19 cellular contexts compared by ENCODE assay signal in the genomic region with DNA sequence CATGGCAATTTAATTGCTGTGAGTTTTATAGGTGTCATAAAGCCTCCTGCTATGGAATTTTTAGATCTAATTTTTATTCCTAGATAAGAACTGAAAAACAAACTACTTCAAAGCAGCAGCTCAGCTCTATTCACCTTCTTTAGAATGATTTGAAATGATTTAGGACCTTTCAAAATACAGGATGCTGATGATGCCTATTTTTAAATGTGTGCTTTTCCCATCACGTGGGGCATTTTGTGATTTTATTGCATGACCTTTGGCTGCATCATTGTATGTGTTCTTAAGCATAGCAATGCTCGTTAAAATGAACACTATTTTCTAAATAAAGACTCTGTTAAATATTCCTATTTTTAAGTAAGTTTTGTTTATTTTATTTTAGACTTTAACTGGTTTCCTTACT.
DNase-seq lines count a peak whose midpoint lies in the region; ATAC-seq, FAIRE-seq and TF ChIP-seq lines count a peak whose summit lies in the region.
"Had no signal": no experiment of that assay in that cellular context is flagged by ENCODE, and none has a peak within 500 bp of the region (broad histone marks: within the 10 kb centered on the region; RNA-seq: fewer than 3 reads in every experiment).

No MANE protein-coding gene starts in this region.

- H3K4me3 ChIP-seq in HCT116 (replicated peaks in 1 of 2; ENCODE audit: low read depth in 1 of 2, low read length in 2 of 2) (no peak overlapping the region), small intestine (ENCODE audit: low read depth in 1 of 2, low read length in 2 of 2) (no peak overlapping the region)
- H3K4me3 ChIP-seq: GM23248 had no signal

- no peaks in the 10 kb centered on the region for H3K27me3 ChIP-seq in HCT116 (ENCODE audit: insufficient read depth, low read length)
- H3K27me3 ChIP-seq in small intestine (ENCODE audit: control insufficient read depth in 2 of 2, insufficient read depth in 2 of 2, low read length in 2 of 2) = no peaks in the 10 kb centered on the region

- no peaks in the 10 kb centered on the region for H3K9me2 ChIP-seq in HCT116 (ENCODE audit: insufficient read depth)

- H3K36me3 ChIP-seq in HCT116 (ENCODE audit: control insufficient read depth in 1 of 2, insufficient read depth in 2 of 2, low read length in 2 of 2) (no peaks in the 10 kb centered on the region), small intestine (ENCODE audit: control insufficient read depth in 2 of 2, insufficient read depth in 2 of 2, low read length in 2 of 2) (no peaks in the 10 kb centered on the region)

- no peak for TF ChIP-seq POLR2A in HCT116 (IDR thresholded peaks at IDR 0.05; ENCODE audit: borderline replicate concordance, extremely low read depth, insufficient read depth, insufficient read length)

- DNase-seq in HCT116 (ENCODE audit: low read depth, low spot score) (no peak), glomerular endothelial cell (ENCODE audit: extremely low read depth, low read depth, low spot score) (peak; percentile 22), small intestine (peak; percentile 16), hypothalamus (lab: John Stamatoyannopoulos, UW) (no peak), left lobe of liver (ENCODE audit: low spot score) (no peak)
- DNase-seq: C1 segment of cervical spinal cord; Caco-2; CD4-positive, alpha-beta memory T cell; DMS153; DND-41; GM23248; H7; HCEC 1CT had no signal

- no peaks in the 10 kb centered on the region for H3K79me2 ChIP-seq in HCT116 (ENCODE audit: insufficient read depth, low read length)

- H3K9me3 ChIP-seq in HCT116 (ENCODE audit: control insufficient read depth in 1 of 2, insufficient read depth in 1 of 2, low read depth in 1 of 2, low read length in 2 of 2) (no peaks in the 10 kb centered on the region), small intestine (ENCODE audit: control insufficient read depth, low read depth) (no peaks in the 10 kb centered on the region)
- H3K9me3 ChIP-seq: Caco-2 had no signal

- H4K20me1 ChIP-seq in HCT116 (ENCODE audit: insufficient read depth) = no peaks in the 10 kb centered on the region

- TF ChIP-seq CTCF in HCT116 (IDR thresholded peaks at IDR 0.05 in 2 of 3, conservative IDR thresholded peaks at IDR 0.05 in 1 of 3; ENCODE audit: borderline replicate concordance in 1 of 3, insufficient read depth in 1 of 3, low read depth in 2 of 3, low read length in 2 of 3) = no peak
- no peak for TF ChIP-seq CTCF in VCaP (conservative IDR thresholded peaks at IDR 0.05)

- H3K9ac ChIP-seq in HCT116 (ENCODE audit: low read length) = no peak overlapping the region
- H3K9ac ChIP-seq: GM23248 had no signal

- H3K4me2 ChIP-seq in HCT116 (ENCODE audit: low read length) = no peak overlapping the region

- 4 to 8% (median 8%) methylated on average over 2 of the region's 2 CpGs for WGBS in small intestine, 3 donors

- H3K27ac ChIP-seq in HCT116 (ENCODE audit: low read depth, low read length) = no peak overlapping the region
- H3K27ac ChIP-seq in VCaP = peak overlapping the region; percentile 21
- H3K27ac ChIP-seq in small intestine (ENCODE audit: low read depth in 1 of 2, low read length in 1 of 2) = no peak overlapping the region
- H3K27ac ChIP-seq: GM23248 had no signal

- TF ChIP-seq RAD21 in HCT116 (IDR thresholded peaks at IDR 0.05; ENCODE audit: low read depth) = no peak

- no peaks in the 10 kb centered on the region for H3K4me1 ChIP-seq in HCT116 (ENCODE audit: control insufficient read depth in 1 of 2, insufficient read depth in 2 of 2, low read length in 2 of 2)
- no peaks in the 10 kb centered on the region for H3K4me1 ChIP-seq in small intestine (ENCODE audit: control insufficient read depth in 2 of 2, insufficient read depth in 1 of 2, low read depth in 1 of 2, low read length in 1 of 2)
- H3K4me1 ChIP-seq: Caco-2 had no signal

- RAD21 ChIA-PET in HCT116 (lab: Charles Lee; ENCODE audit: low non-redundant PET in 1 of 2, low total read pairs in 2 of 2, uncharacterized antibody in 2 of 2, unreplicated experiment in 2 of 2) = no interaction called here

- POLR2A ChIA-PET in HCT116 (lab: Charles Lee) = no interaction called here

- no peak for FAIRE-seq in small intestine (lab: Jason Lieb, UNC)
- FAIRE-seq: G401.6, GM12892, GM19239, H1 had no signal

- ATAC-seq in HCT116 = no peak
- ATAC-seq in HG02571 (IDR thresholded peaks at IDR 0.05; ENCODE audit: unreplicated experiment) = no peak
- no peak for ATAC-seq in left lobe of liver

- CTCF ChIA-PET in HCT116 (lab: Charles Lee) = no interaction called here

- peak overlapping the region; percentile 5 for H2AFZ ChIP-seq in HCT116 (ENCODE audit: low read depth, low read length, poor library complexity, severe bottlenecking)
- H2AFZ ChIP-seq: GM23248 had no signal

- intact Hi-C loops in HCT116 (cut with micrococcal nuclease) = no loop called here

- BruUV-seq in HCT116 (replicated peaks; lab: Mats Ljungman, UMichigan) = no TSS peak

TF ChIP-seq in HCT116, 20 proteins besides CTCF, POLR2A, EP300 and RAD21:
- TF ChIP-seq, protein P1, sequence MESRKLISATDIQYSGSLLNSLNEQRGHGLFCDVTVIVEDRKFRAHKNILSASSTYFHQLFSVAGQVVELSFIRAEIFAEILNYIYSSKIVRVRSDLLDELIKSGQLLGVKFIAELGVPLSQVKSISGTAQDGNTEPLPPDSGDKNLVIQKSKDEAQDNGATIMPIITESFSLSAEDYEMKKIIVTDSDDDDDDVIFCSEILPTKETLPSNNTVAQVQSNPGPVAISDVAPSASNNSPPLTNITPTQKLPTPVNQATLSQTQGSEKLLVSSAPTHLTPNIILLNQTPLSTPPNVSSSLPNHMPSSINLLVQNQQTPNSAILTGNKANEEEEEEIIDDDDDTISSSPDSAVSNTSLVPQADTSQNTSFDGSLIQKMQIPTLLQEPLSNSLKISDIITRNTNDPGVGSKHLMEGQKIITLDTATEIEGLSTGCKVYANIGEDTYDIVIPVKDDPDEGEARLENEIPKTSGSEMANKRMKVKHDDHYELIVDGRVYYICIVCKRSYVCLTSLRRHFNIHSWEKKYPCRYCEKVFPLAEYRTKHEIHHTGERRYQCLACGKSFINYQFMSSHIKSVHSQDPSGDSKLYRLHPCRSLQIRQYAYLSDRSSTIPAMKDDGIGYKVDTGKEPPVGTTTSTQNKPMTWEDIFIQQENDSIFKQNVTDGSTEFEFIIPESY (IDR thresholded peaks at IDR 0.05; ENCODE audit: extremely low read depth, insufficient replicate concordance, low read length) = no peak
- TF ChIP-seq, protein P2, sequence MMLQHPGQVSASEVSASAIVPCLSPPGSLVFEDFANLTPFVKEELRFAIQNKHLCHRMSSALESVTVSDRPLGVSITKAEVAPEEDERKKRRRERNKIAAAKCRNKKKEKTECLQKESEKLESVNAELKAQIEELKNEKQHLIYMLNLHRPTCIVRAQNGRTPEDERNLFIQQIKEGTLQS (IDR thresholded peaks at IDR 0.05) = no peak
- TF ChIP-seq EZH2phosphoT487 (IDR thresholded peaks at IDR 0.05; ENCODE audit: borderline replicate concordance) = no peak
- TF ChIP-seq CEBPB (IDR thresholded peaks at IDR 0.05; ENCODE audit: low read depth) = no peak
- no peak for TF ChIP-seq POLR2AphosphoS5 (IDR thresholded peaks at IDR 0.05; ENCODE audit: low read depth, low read length)

Comparison
In these comparisons a context has a peak if more than half of its experiments do, and no peak if none do; other contexts are left out.
1. DNase-seq: peak in glomerular endothelial cell (single experiment) and small intestine (single experiment); none in HCT116 (single experiment), hypothalamus (0 of 51) and left lobe of liver (single experiment).